ENCODE assay signal across 8 cellular contexts in the genomic region with DNA sequence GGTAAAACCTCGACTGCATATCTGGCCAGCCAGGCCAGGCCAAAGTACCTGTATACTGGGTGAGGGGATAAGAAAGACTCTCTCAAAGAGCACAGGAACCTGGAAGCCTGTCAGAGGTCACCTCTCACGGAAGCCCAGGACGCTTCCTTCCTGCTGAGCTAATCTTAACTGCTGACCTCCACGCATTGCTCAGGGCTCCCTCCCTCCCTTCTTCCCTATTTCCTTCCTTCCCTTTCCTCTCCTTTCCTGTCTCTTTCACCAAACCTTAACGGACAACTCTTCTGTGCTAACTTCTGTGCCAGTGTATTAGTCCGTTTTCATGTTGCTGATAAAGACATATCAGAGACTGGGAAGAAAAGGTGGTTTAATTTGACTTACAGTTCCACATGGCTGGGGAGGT. TPM values are rescaled to one million over a fixed set of nuclear protein-coding genes. Genes with fewer than 3 reads are reported as not detected.
DNase-seq lines count a peak whose midpoint lies in the region; ATAC-seq lines count a peak whose summit lies in the region.
"Had no signal": no experiment of that assay in that cellular context is flagged by ENCODE, and none has a peak within 500 bp of the region (broad histone marks: within the 10 kb centered on the region; RNA-seq: fewer than 3 reads in every experiment).

No MANE protein-coding gene starts in this region.

- no peaks in the 10 kb centered on the region for H3K9me3 Mint-ChIP-seq in activated T-cell treated with anti-CD3 and anti-CD28 coated beads, Interleukin-2, amount 50 U/mL, for 72 hours
- H3K9me3 Mint-ChIP-seq in naive thymus-derived CD8-positive, alpha-beta T cell, result peaks cover 0 to 3% (median 0%) of the 10 kb centered on the region in 9 donors

- H3K4me1 Mint-ChIP-seq in activated T-cell treated with anti-CD3 and anti-CD28 coated beads, Interleukin-2, amount 50 U/mL, for 72 hours (ENCODE audit: low read depth), result peaks cover 76% of the 10 kb centered on the region
- peaks cover 44 to 86% (median 72%) of the 10 kb centered on the region in 4 donors for H3K4me1 Mint-ChIP-seq in naive thymus-derived CD8-positive, alpha-beta T cell

- no peak for DNase-seq in activated T-cell treated with anti-CD3 and anti-CD28 coated beads, Interleukin-2, amount 50 U/mL, for 72 hours
- DNase-seq in activated T-cell treated with anti-CD3 and anti-CD28 coated beads, Interleukin-2, amount 50 U/mL, for 48 hours, result no peak
- DNase-seq in naive thymus-derived CD8-positive, alpha-beta T cell, result no peak
- no peak for DNase-seq in AG20443 (ENCODE audit: low spot score)
- DNase-seq: body of pancreas, gastrocnemius medialis, midbrain, trophoblast cell had no signal

- no peak for ATAC-seq in activated T-cell treated with anti-CD3 and anti-CD28 coated beads, Interleukin-2, amount 50 U/mL, for 72 hours (replicated peaks in 1 of 2)
- ATAC-seq in naive thymus-derived CD8-positive, alpha-beta T cell, result no peak
- ATAC-seq: body of pancreas, gastrocnemius medialis had no signal

- peak overlapping the region; percentile 45 to 70 for H3K4me3 Mint-ChIP-seq in activated T-cell treated with anti-CD3 and anti-CD28 coated beads, Interleukin-2, amount 50 U/mL, for 72 hours
- peak overlapping the region; percentile 20 to 84 (median 62) for H3K4me3 Mint-ChIP-seq in naive thymus-derived CD8-positive, alpha-beta T cell

- H3K36me3 Mint-ChIP-seq in activated T-cell treated with anti-CD3 and anti-CD28 coated beads, Interleukin-2, amount 50 U/mL, for 72 hours (ENCODE audit: insufficient read depth in 2 of 2), result no peaks in the 10 kb centered on the region
- H3K36me3 Mint-ChIP-seq in naive thymus-derived CD8-positive, alpha-beta T cell, result no peaks in the 10 kb centered on the region

- POLR2A ChIA-PET in naive thymus-derived CD8-positive, alpha-beta T cell (lab: Charles Lee), result interaction anchor here (0.6 to 4.2 kb wide), 6 partner anchors 21 to 147 kb away, joined by 3 to 23 read pairs (median 4); partner anchors contain the start of genes PARP2, PIP4P1 and PNP

- H3K27me3 Mint-ChIP-seq in activated T-cell treated with anti-CD3 and anti-CD28 coated beads, Interleukin-2, amount 50 U/mL, for 72 hours (ENCODE audit: low read depth), result no peaks in the 10 kb centered on the region
- H3K27me3 Mint-ChIP-seq in naive thymus-derived CD8-positive, alpha-beta T cell, result peaks cover 0 to under 1% (median 0%) of the 10 kb centered on the region in 5 donors

- peak overlapping the region; percentile 10 for H3K27ac Mint-ChIP-seq in activated T-cell treated with anti-CD3 and anti-CD28 coated beads, Interleukin-2, amount 50 U/mL, for 72 hours
- H3K27ac Mint-ChIP-seq in naive thymus-derived CD8-positive, alpha-beta T cell, result peak overlapping the region; percentile 47 to 95 (median 88)

RNA-seq across cellular contexts. Expression of gene RNASE10, which starts 14.8 kb away (rescaled TPM):
- under 1 TPM; 0.77 to 0.90 TPM for total RNA-seq in activated T-cell treated with anti-CD3 and anti-CD28 coated beads, Interleukin-2, amount 50 U/mL, for 72 hours
- under 1 TPM; 0.77 to 0.83 TPM for total RNA-seq in naive thymus-derived CD8-positive, alpha-beta T cell
- under 1 TPM in 1 of 3 donors, not detected in 2; 0.19 TPM for polyA plus RNA-seq in naive thymus-derived CD8-positive, alpha-beta T cell
- total RNA-seq: gastrocnemius medialis had no signal

RNA-seq across cellular contexts. Expression of gene PNP, which starts 21.4 kb away (rescaled TPM):
- 100 to 1,000 TPM; 111 to 115 TPM for total RNA-seq in activated T-cell treated with anti-CD3 and anti-CD28 coated beads, Interleukin-2, amount 50 U/mL, for 72 hours
- total RNA-seq in naive thymus-derived CD8-positive, alpha-beta T cell, result 10 to 100 TPM; 64.6 to 65.7 TPM
- 10 to 100 TPM; 32.2 to 57.9 (median 40.6) TPM for polyA plus RNA-seq in naive thymus-derived CD8-positive, alpha-beta T cell

RNA-seq across cellular contexts. Expression of gene PIP4P1, which starts 29.3 kb away (rescaled TPM):
- total RNA-seq in activated T-cell treated with anti-CD3 and anti-CD28 coated beads, Interleukin-2, amount 50 U/mL, for 72 hours, result 10 to 100 TPM; 38.2 to 45.8 TPM
- total RNA-seq in naive thymus-derived CD8-positive, alpha-beta T cell, result 10 to 100 TPM; 74.2 to 76.1 TPM
- 10 to 100 TPM; 21.0 to 31.1 (median 21.3) TPM for polyA plus RNA-seq in naive thymus-derived CD8-positive, alpha-beta T cell

RNA-seq across cellular contexts. Expression of gene APEX1, which starts 35.5 kb away (rescaled TPM):
- total RNA-seq in activated T-cell treated with anti-CD3 and anti-CD28 coated beads, Interleukin-2, amount 50 U/mL, for 72 hours, result 100 to 1,000 TPM; 198 to 209 TPM
- 100 to 1,000 TPM; 137 to 144 TPM for total RNA-seq in naive thymus-derived CD8-positive, alpha-beta T cell
- polyA plus RNA-seq in naive thymus-derived CD8-positive, alpha-beta T cell, result 100 to 1,000 TPM; 125 to 176 (median 148) TPM

RNA-seq across cellular contexts. Expression of gene OSGEP, which starts 36.0 kb away (rescaled TPM):
- total RNA-seq in activated T-cell treated with anti-CD3 and anti-CD28 coated beads, Interleukin-2, amount 50 U/mL, for 72 hours, result 10 to 100 TPM; 50.7 to 68.1 TPM
- total RNA-seq in naive thymus-derived CD8-positive, alpha-beta T cell, result 10 to 100 TPM; 82.5 to 89.2 TPM
- 10 to 100 TPM; 38.8 to 43.3 (median 42.0) TPM for polyA plus RNA-seq in naive thymus-derived CD8-positive, alpha-beta T cell
